Comparison of ENCODE assay signal across 24 cellular contexts in genomic region chr11:1087279-1087960, GRCh38. TPM values are rescaled to one million over a fixed set of nuclear protein-coding genes. Genes with fewer than 3 reads are reported as not detected.
DNase-seq lines count a peak whose midpoint lies in the region; ATAC-seq, FAIRE-seq and TF ChIP-seq lines count a peak whose summit lies in the region.
"Had no signal": no experiment of that assay in that cellular context is flagged by ENCODE, and none has a peak within 500 bp of the region (broad histone marks: within the 10 kb centered on the region; RNA-seq: fewer than 3 reads in every experiment).

No MANE protein-coding gene starts in this region.

- DNase-seq in left cardiac atrium (peak; percentile 19), Right ventricle myocardium inferior (ENCODE audit: missing footprints) (no peak), T-helper 17 cell (peak; percentile 1 to 6 (median 1)), kidney (peak; percentile 61), posterior vena cava (ENCODE audit: low spot score) (peak; percentile 58), activated T-cell treated with anti-CD3 and anti-CD28 coated beads for 4 hours (no peak)
- DNase-seq in activated T-cell treated with anti-CD3 and anti-CD28 coated beads, Interleukin-2, amount 50 U/mL, for 1 hour, result no peak
- DNase-seq: CD4-positive, alpha-beta T cell; COR-L47; DMS79; GM23248; H9; MG63; NCI-H1417; NCI-H187; NCI-H446; NCI-H526; OCI-M1; SHP77 had no signal

- H3K9ac ChIP-seq in kidney (ENCODE audit: low read length in 2 of 2), result no peak overlapping the region
- H3K9ac ChIP-seq: GM23248 had no signal

- no peaks in the 10 kb centered on the region for H3K36me3 Mint-ChIP-seq in T-helper 17 cell (ENCODE audit: low read depth)

- H3K27me3 Mint-ChIP-seq in T-helper 17 cell, result peaks cover 4% of the 10 kb centered on the region
- H3K27me3 Mint-ChIP-seq: CD4-positive, alpha-beta T cell had no signal

- ATAC-seq in left cardiac atrium (no peak), Right ventricle myocardium inferior (no peak), T-helper 17 cell (no peak), GM19328 (IDR thresholded peaks at IDR 0.05; ENCODE audit: unreplicated experiment) (no peak)

- H3K4me1 Mint-ChIP-seq in T-helper 17 cell, result no peaks in the 10 kb centered on the region
- H3K4me1 Mint-ChIP-seq: H9 had no signal

- H3K4me1 ChIP-seq in kidney (ENCODE audit: control insufficient read depth in 1 of 2, insufficient read depth in 1 of 2, low read depth in 1 of 2, low read length in 2 of 2), result no peaks in the 10 kb centered on the region

- H3K27ac ChIP-seq in kidney (ENCODE audit: low read depth in 2 of 2, low read length in 2 of 2), result no peak overlapping the region
- H3K27ac ChIP-seq: GM23248 had no signal

- H3K27ac Mint-ChIP-seq in T-helper 17 cell, result no peak overlapping the region
- H3K27ac Mint-ChIP-seq: CD4-positive, alpha-beta T cell; H9 had no signal

- no peaks in the 10 kb centered on the region for H3K36me3 ChIP-seq in kidney (ENCODE audit: control insufficient read depth in 1 of 2, insufficient read depth in 2 of 2, low read length in 2 of 2)
- H3K36me3 ChIP-seq: MG63 had no signal

- intact Hi-C loops in left cardiac atrium (cut with DNase I), result no loop called here
- intact Hi-C loops in Right ventricle myocardium inferior (cut with DNase I), result no loop called here
- intact Hi-C loops in kidney (cut with DNase I), result no loop called here
- intact Hi-C loops in posterior vena cava (cut with DNase I), result no loop called here

- H3K9me3 ChIP-seq in T-helper 17 cell (ENCODE audit: control insufficient read depth, low read length, poor library complexity, severe bottlenecking) (no peaks in the 10 kb centered on the region), kidney (ENCODE audit: control insufficient read depth in 1 of 2, low read length in 2 of 2) (no peaks in the 10 kb centered on the region)
- H3K9me3 ChIP-seq: MG63 had no signal

- no peak for TF ChIP-seq CTCF in kidney (IDR thresholded peaks at IDR 0.05; ENCODE audit: borderline replicate concordance, extremely low read depth, insufficient read depth)

- FAIRE-seq in kidney (lab: Jason Lieb, UNC), result no peak
- FAIRE-seq: GM19239, RCC 7860 had no signal

- H3K4me3 Mint-ChIP-seq in T-helper 17 cell, result no peak overlapping the region
- H3K4me3 Mint-ChIP-seq: CD4-positive, alpha-beta T cell; H9 had no signal

- H3K4me3 ChIP-seq in kidney (ENCODE audit: low read length in 2 of 2), result no peak overlapping the region
- H3K4me3 ChIP-seq: GM23248, MG63 had no signal

RNA-seq across cellular contexts. Expression of gene MUC2, which starts 12.7 kb away (rescaled TPM):
- total RNA-seq in left cardiac atrium, result under 1 TPM in 1 of 2 donors, not detected in 1; 0.26 TPM
- total RNA-seq in Right ventricle myocardium inferior, result not detected
- total RNA-seq in T-helper 17 cell, result not detected
- total RNA-seq in kidney, result not detected
- polyA plus RNA-seq in kidney (ENCODE audit: insufficient read depth, low read depth, low replicate concordance), result not detected
- under 1 TPM in 1 of 2 donors, not detected in 1; 0.05 TPM for total RNA-seq in posterior vena cava
- total RNA-seq: CD4-positive, alpha-beta T cell; GM23248; H9; LHCN-M2 had no signal
- polyA plus RNA-seq: BJ, GM23248 had no signal

RNA-seq across cellular contexts. Expression of gene MUC6, which starts 50.9 kb away (rescaled TPM):
- total RNA-seq in left cardiac atrium, result not detected
- not detected for total RNA-seq in Right ventricle myocardium inferior
- not detected for total RNA-seq in T-helper 17 cell
- total RNA-seq in kidney, result 3.0 TPM
- 1.1 TPM for polyA plus RNA-seq in kidney (ENCODE audit: insufficient read depth, low read depth, low replicate concordance)
- total RNA-seq in posterior vena cava, result not detected
- total RNA-seq: CD4-positive, alpha-beta T cell; GM23248; H9; LHCN-M2 had no signal
- polyA plus RNA-seq: BJ, GM23248 had no signal

Comparison
In these comparisons a context has a peak if more than half of its experiments do, and no peak if none do; other contexts are left out.
1. DNase-seq: peak in left cardiac atrium (single experiment), T-helper 17 cell (3 of 3), kidney (single experiment) and posterior vena cava (single experiment); none in Right ventricle myocardium inferior (single experiment), activated T-cell treated with anti-CD3 and anti-CD28 coated beads, Interleukin-2, amount 50 U/mL, for 1 hour (single experiment) and activated T-cell treated with anti-CD3 and anti-CD28 coated beads for 4 hours (single experiment).